ENCODE assay signal across 22 cellular contexts in genomic region chr20:10527781-10528180, GRCh38.
A peak's percentile ranks its signal among the peaks of the same experiment; 100 is the strongest.
DNase-seq lines count a peak whose midpoint lies in the region; ATAC-seq and TF ChIP-seq lines count a peak whose summit lies in the region.
"Had no signal": no experiment of that assay in that cellular context is flagged by ENCODE, and none has a peak within 500 bp of the region (broad histone marks: within the 10 kb centered on the region; RNA-seq: fewer than 3 reads in every experiment).

No MANE protein-coding gene starts in this region.

- TF ChIP-seq CTCF in glutamatergic neuron (IDR thresholded peaks at IDR 0.05; ENCODE audit: partially characterized antibody, unreplicated experiment) (no peak), progenitor cell of endocrine pancreas (IDR thresholded peaks at IDR 0.05; ENCODE audit: unreplicated experiment) (no peak)

- H3K36me3 Mint-ChIP-seq in glutamatergic neuron (ENCODE audit: unreplicated experiment) (no peaks in the 10 kb centered on the region), progenitor cell of endocrine pancreas (ENCODE audit: insufficient read depth) (no peaks in the 10 kb centered on the region)

- H3K9me3 Mint-ChIP-seq in glutamatergic neuron (ENCODE audit: unreplicated experiment): peaks cover 3% of the 10 kb centered on the region
- H3K9me3 Mint-ChIP-seq in progenitor cell of endocrine pancreas (ENCODE audit: low read depth): no peaks in the 10 kb centered on the region
- H3K9me3 Mint-ChIP-seq: CD4-positive, CD25-positive, alpha-beta regulatory T cell; CD8-positive, alpha-beta memory T cell; HFFc6 had no signal

- no peak for ATAC-seq in HG02610 (IDR thresholded peaks at IDR 0.05; ENCODE audit: unreplicated experiment)
- ATAC-seq: GM12878, HCT116, HepG2 had no signal

- H3K4me3 Mint-ChIP-seq in glutamatergic neuron (ENCODE audit: unreplicated experiment): peak overlapping the region; percentile 67
- no peak overlapping the region for H3K4me3 Mint-ChIP-seq in progenitor cell of endocrine pancreas (ENCODE audit: low read depth)
- H3K4me3 Mint-ChIP-seq: CD4-positive, CD25-positive, alpha-beta regulatory T cell; CD8-positive, alpha-beta memory T cell; HFFc6 had no signal

- H3K27ac Mint-ChIP-seq in glutamatergic neuron (ENCODE audit: unreplicated experiment) (peak overlapping the region; percentile 64), progenitor cell of endocrine pancreas (no peak overlapping the region)
- H3K27ac Mint-ChIP-seq: CD4-positive, CD25-positive, alpha-beta regulatory T cell; HFFc6 had no signal

- peak; percentile 59 for DNase-seq in D341Med (ENCODE audit: low spot score)
- peak; percentile 17 for DNase-seq in HuH-7.5 (ENCODE audit: low spot score)
- DNase-seq in NCI-H2171 treated with DMSO at 0.1 percent for 48 hours (lab: John Stamatoyannopoulos, UW): peak; percentile 67
- peak; percentile 32 for DNase-seq in glutamatergic neuron
- no peak for DNase-seq in progenitor cell of endocrine pancreas (ENCODE audit: low spot score, unreplicated experiment)
- DNase-seq in effector CD8-positive, alpha-beta T cell (lab: John Stamatoyannopoulos, UW): no peak
- DNase-seq: ACHN; BE2C; C1 segment of cervical spinal cord; Caco-2; CD4-positive, CD25-positive, alpha-beta regulatory T cell; CD8-positive, alpha-beta memory T cell; DMS53; DND-41; EL; GOT3; H7; HFFc6 had no signal

- H3K27me3 Mint-ChIP-seq in glutamatergic neuron (ENCODE audit: unreplicated experiment) (peaks cover 2% of the 10 kb centered on the region), progenitor cell of endocrine pancreas (no peaks in the 10 kb centered on the region)
- H3K27me3 Mint-ChIP-seq: CD4-positive, CD25-positive, alpha-beta regulatory T cell; CD8-positive, alpha-beta memory T cell had no signal

- H3K4me1 Mint-ChIP-seq in glutamatergic neuron (ENCODE audit: low read depth, unreplicated experiment) (peaks cover 46% of the 10 kb centered on the region), progenitor cell of endocrine pancreas (ENCODE audit: low read depth) (peaks cover 27% of the 10 kb centered on the region)

Comparison
In these comparisons a context has a peak if more than half of its experiments do, and no peak if none do; other contexts are left out.
1. DNase-seq: peak in D341Med (single experiment), HuH-7.5 (single experiment), NCI-H2171 treated with DMSO at 0.1 percent for 48 hours (single experiment) and glutamatergic neuron (single experiment); none in progenitor cell of endocrine pancreas (single experiment) and effector CD8-positive, alpha-beta T cell (single experiment).